24 cellular contexts compared by ENCODE assay signal in the genomic region with DNA sequence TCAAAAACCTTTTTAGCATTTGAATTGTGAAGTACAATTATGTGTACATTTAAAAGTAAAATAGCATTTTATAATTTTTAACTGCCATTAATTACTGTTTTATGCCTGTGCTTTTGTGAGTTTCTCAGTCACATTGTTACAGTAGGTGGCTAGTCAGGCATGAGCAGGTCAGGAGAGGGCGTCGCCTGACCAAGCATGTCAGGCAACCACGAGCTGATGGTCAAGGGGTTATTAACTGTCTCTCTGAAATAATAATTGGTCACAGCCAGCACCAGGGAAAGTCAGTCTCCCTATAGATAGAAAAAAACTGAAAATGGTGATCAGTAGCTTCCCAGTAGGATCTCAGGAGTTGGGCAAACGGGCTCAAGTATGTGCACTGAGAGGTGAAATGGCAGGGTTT. TPM values are rescaled to one million over a fixed set of nuclear protein-coding genes. Genes with fewer than 3 reads are reported as not detected.
DNase-seq lines count a peak whose midpoint lies in the region; ATAC-seq, FAIRE-seq and TF ChIP-seq lines count a peak whose summit lies in the region.
"Had no signal": no experiment of that assay in that cellular context is flagged by ENCODE, and none has a peak within 500 bp of the region (broad histone marks: within the 10 kb centered on the region; RNA-seq: fewer than 3 reads in every experiment).

No MANE protein-coding gene starts in this region.

- H3K4me1 ChIP-seq in HCT116 (ENCODE audit: control insufficient read depth in 1 of 2, insufficient read depth in 2 of 2, low read length in 2 of 2) (no peaks in the 10 kb centered on the region), GM12878 (ENCODE audit: control insufficient read depth, insufficient read depth, low read length) (no peaks in the 10 kb centered on the region)
- H3K4me1 ChIP-seq: BLaER1 treated with 17β-estradiol and CSF1 and Interleukin-3, amounts not matched to agents 10 nM and 100 nM had no signal

- H3K4me2 ChIP-seq in HCT116 (ENCODE audit: low read length), result no peak overlapping the region
- no peak overlapping the region for H3K4me2 ChIP-seq in GM12878 (ENCODE audit: control insufficient read depth, insufficient read depth)
- H3K4me2 ChIP-seq: BLaER1 treated with 17β-estradiol and CSF1 and Interleukin-3, amounts not matched to agents 10 nM and 100 nM had no signal

- H3K9me2 ChIP-seq in HCT116 (ENCODE audit: insufficient read depth), result no peaks in the 10 kb centered on the region

- TF ChIP-seq RAD21 in HCT116 (IDR thresholded peaks at IDR 0.05; ENCODE audit: low read depth), result no peak
- no peak for TF ChIP-seq RAD21 in GM12878 (IDR thresholded peaks at IDR 0.05; ENCODE audit: insufficient read depth, low read depth, low read length)

- no peak for TF ChIP-seq EP300 in GM12878 (IDR thresholded peaks at IDR 0.05; ENCODE audit: borderline replicate concordance in 1 of 2, control insufficient read depth in 1 of 2, low read depth in 2 of 2, low read length in 2 of 2)

- H3K27ac ChIP-seq in HCT116 (ENCODE audit: low read depth, low read length), result no peak overlapping the region
- no peak overlapping the region for H3K27ac ChIP-seq in GM12878 (ENCODE audit: control insufficient read depth, insufficient read depth)
- H3K27ac ChIP-seq: BLaER1 treated with 17β-estradiol and CSF1 and Interleukin-3, amounts not matched to agents 10 nM and 100 nM; RWPE1; SJCRH30 had no signal

- H3K9ac ChIP-seq in HCT116 (ENCODE audit: low read length) (no peak overlapping the region), GM12878 (ENCODE audit: control insufficient read depth, insufficient read depth, low read length) (no peak overlapping the region)
- H3K9ac ChIP-seq: BLaER1 treated with 17β-estradiol and CSF1 and Interleukin-3, amounts not matched to agents 10 nM and 100 nM had no signal

- WGBS in GM12878 (ENCODE audit: insufficient coverage, insufficient replicate concordance, low lambda C conversion rate, missing lambda C conversion rate), result 57% methylated on average over 4 of the region's 4 CpGs

- intact Hi-C loops in HCT116 (cut with micrococcal nuclease), result no loop called here
- intact Hi-C loops in GM12878 (cut with micrococcal nuclease; ENCODE audit: unreplicated experiment), result no loop called here

- SMC1A ChIA-PET in GM12878 (lab: Charles Lee; ENCODE audit: uncharacterized antibody, unreplicated experiment), result interaction anchor here (0.6 to 1.1 kb wide), 3 partner anchors 96 to 250 kb away, joined by 3 read pairs; no protein-coding TSS in a partner anchor

- RAD21 ChIA-PET in HCT116 (lab: Charles Lee; ENCODE audit: low non-redundant PET in 1 of 2, low total read pairs in 2 of 2, uncharacterized antibody in 2 of 2, unreplicated experiment in 2 of 2) (no interaction called here), GM12878 (lab: Charles Lee; ENCODE audit: unreplicated experiment) (no interaction called here)

- H3K79me2 ChIP-seq in HCT116 (ENCODE audit: insufficient read depth, low read length) (no peaks in the 10 kb centered on the region), GM12878 (ENCODE audit: control insufficient read depth, insufficient read depth, low read length) (no peaks in the 10 kb centered on the region)

- POLR2A ChIA-PET in HCT116 (lab: Charles Lee), result no interaction called here
- POLR2A ChIA-PET in GM12878 (lab: Charles Lee), result no interaction called here

- DNase-seq in A172 (ENCODE audit: low spot score) (peak; percentile 10), HCT116 (ENCODE audit: low read depth, low spot score) (no peak), GM12878 (ENCODE audit: low read depth, low spot score) (no peak), myocyte (ENCODE audit: low read depth) (peak; percentile 28), GM19238 (ENCODE audit: insufficient read length, low spot score) (no peak)
- DNase-seq: CD8-positive, alpha-beta T cell; GDM1; H7; KBM-7; NCI-H1417 treated with DMSO at 0.1 percent for 48 hours; NCI-H187 treated with DMSO at 0.1 percent for 48 hours; NCI-H2227 treated with DMSO at 0.1 percent for 48 hours; NCI-H510A treated with DMSO at 0.1 percent for 48 hours; NCI-H82; T-helper 17 cell had no signal

- H4K20me1 ChIP-seq in HCT116 (ENCODE audit: insufficient read depth) (no peaks in the 10 kb centered on the region), GM12878 (ENCODE audit: control insufficient read depth, insufficient read depth) (no peaks in the 10 kb centered on the region)
- H4K20me1 ChIP-seq: BLaER1 treated with 17β-estradiol and CSF1 and Interleukin-3, amounts not matched to agents 10 nM and 100 nM had no signal

- no peaks in the 10 kb centered on the region for H3K27me3 ChIP-seq in HCT116 (ENCODE audit: insufficient read depth, low read length)
- H3K27me3 ChIP-seq in GM12878 (replicated peaks in 1 of 2; ENCODE audit: control insufficient read depth in 2 of 2, insufficient read depth in 2 of 2, low read length in 1 of 2), result no peaks in the 10 kb centered on the region
- H3K27me3 ChIP-seq: BLaER1 treated with 17β-estradiol and CSF1 and Interleukin-3, amounts not matched to agents 10 nM and 100 nM; SJCRH30 had no signal

- H3K9me3 ChIP-seq in HCT116 (ENCODE audit: control insufficient read depth in 1 of 2, insufficient read depth in 1 of 2, low read depth in 1 of 2, low read length in 2 of 2), result no peaks in the 10 kb centered on the region
- no peaks in the 10 kb centered on the region for H3K9me3 ChIP-seq in GM12878 (replicated peaks; ENCODE audit: control insufficient read depth, insufficient read depth, low read length)

- H3K36me3 ChIP-seq in HCT116 (ENCODE audit: control insufficient read depth in 1 of 2, insufficient read depth in 2 of 2, low read length in 2 of 2) (no peaks in the 10 kb centered on the region), GM12878 (ENCODE audit: control insufficient read depth in 2 of 2, insufficient read depth in 2 of 2, low read length in 1 of 2) (no peaks in the 10 kb centered on the region)
- H3K36me3 ChIP-seq: BLaER1 treated with 17β-estradiol and CSF1 and Interleukin-3, amounts not matched to agents 10 nM and 100 nM; SJCRH30 had no signal

- no peak overlapping the region for H2AFZ ChIP-seq in HCT116 (ENCODE audit: low read depth, low read length, poor library complexity, severe bottlenecking)
- no peak overlapping the region for H2AFZ ChIP-seq in GM12878 (ENCODE audit: control insufficient read depth, low read depth, low read length)

- BruUV-seq in HCT116 (replicated peaks; lab: Mats Ljungman, UMichigan) (no TSS peak), GM12878 (replicated peaks; lab: Mats Ljungman, UMichigan) (no TSS peak)

- TF ChIP-seq CTCF in HCT116 (IDR thresholded peaks at IDR 0.05 in 2 of 3, conservative IDR thresholded peaks at IDR 0.05 in 1 of 3; ENCODE audit: borderline replicate concordance in 1 of 3, insufficient read depth in 1 of 3, low read depth in 2 of 3, low read length in 2 of 3) (no peak), GM12878 (IDR thresholded peaks at IDR 0.05 in 2 of 3, conservative IDR thresholded peaks at IDR 0.05 in 1 of 3; ENCODE audit: control insufficient read depth in 2 of 3, extremely low read depth in 1 of 3, insufficient read depth in 1 of 3, low read depth in 3 of 3, low read length in 3 of 3) (no peak; a peak in 1 of 6 replicates)

- H3K4me3 ChIP-seq in HCT116 (replicated peaks in 1 of 2; ENCODE audit: low read depth in 1 of 2, low read length in 2 of 2) (no peak overlapping the region), GM12878 (no peak overlapping the region)
- H3K4me3 ChIP-seq: BLaER1 treated with 17β-estradiol and CSF1 and Interleukin-3, amounts not matched to agents 10 nM and 100 nM; SJCRH30 had no signal

- no peak for FAIRE-seq in GM12878 (lab: Jason Lieb, UNC)
- FAIRE-seq: A204.1, D721Med, GM12891, GM18507 had no signal

- peak; percentile 50 for ATAC-seq in HCT116
- peak; percentile 72 for ATAC-seq in GM12878
- no peak for ATAC-seq in HG03097 (IDR thresholded peaks at IDR 0.05; ENCODE audit: low FRiP score, unreplicated experiment)
- no peak for ATAC-seq in GM21423 (IDR thresholded peaks at IDR 0.05; ENCODE audit: unreplicated experiment)
- ATAC-seq: CD8-positive, alpha-beta T cell; T-helper 17 cell had no signal

- in situ Hi-C loops in GM12878 (cut with MboI), result no loop called here

- TF ChIP-seq POLR2A in HCT116 (IDR thresholded peaks at IDR 0.05; ENCODE audit: borderline replicate concordance, extremely low read depth, insufficient read depth, insufficient read length), result no peak
- no peak for TF ChIP-seq POLR2A in GM12878 (IDR thresholded peaks at IDR 0.05; ENCODE audit: low read depth, low read length)

- CTCF ChIA-PET in HCT116 (lab: Charles Lee) (no interaction called here), GM12878 (lab: Yijun Ruan, JAX) (interaction anchor here (1.3 kb wide), 1 partner anchor 254 kb away, joined by 5 read pairs; no protein-coding TSS in a partner anchor)

RNA-seq across cellular contexts. Expression of a gene that starts 19.4 kb away (rescaled TPM):
- total RNA-seq in A172 (2014; rRNA removed; shearing (Covaris generic)), result 0.41 TPM in 1 of 2 replicates, not detected in the other
- total RNA-seq in HCT116 (2021; ENCODE audit: unreplicated experiment) (0.69 TPM), GM12878 (2014; rRNA removed) (0.16 and 0.17 TPM in 2 replicates), GM12878 (2014; rRNA removed; fragmentation: Illumina TruSeq; extraction: Trizol) (0.27 and 0.32 TPM in 2 replicates), GM12878 (2021) (0.13 and 0.19 TPM in 2 replicates), myocyte (0.08 TPM in 1 of 2 replicates, not detected in the other)
- polyA plus RNA-seq in HCT116 (2012), result 0.22 and 0.26 TPM in 2 replicates
- 3.8 and 4.1 TPM in 2 replicates for total RNA-seq in GM12878 (2013; cell fraction: nucleolus; rRNA removed)
- polyA plus RNA-seq in GM12878 (2011; ENCODE audit: low read depth), result not detected
- polyA plus RNA-seq in GM12878 (2011; rRNA removed) (0.49 and 0.53 TPM in 2 replicates), GM12878 (2014; fragmentation: Illumina TruSeq; extraction: Trizol) (0.47 TPM in 1 of 2 replicates, not detected in the other), GM12878 (2014; fragmentation: Nextera tagmentation; extraction: Ambion mirVana) (under 1 TPM; 0.13 to 0.31 TPM), GM12878 (2014; rRNA removed) (0.06 and 0.18 TPM in 2 replicates), GM12878 (2016; fragmentation: Nextera tagmentation; extraction: Ambion mirVana) (under 1 TPM; 0.15 to 0.33 TPM)
- 0.12 TPM in 2 replicates for polyA plus RNA-seq in GM12878 (2011; cell fraction: cytosol; rRNA removed)
- polyA plus RNA-seq in GM12878 (2011; cell fraction: nucleus; rRNA removed), result 1.0 and 1.1 TPM in 2 replicates
- 0.16 and 0.17 TPM in 2 replicates for polyA plus RNA-seq in GM12878 (2012)
- polyA minus RNA-seq in GM12878 (2011; rRNA and poly(A)+ RNA removed), result 0.44 and 0.57 TPM in 2 replicates
- not detected in 2 replicates for polyA minus RNA-seq in GM12878 (2011; cell fraction: cytosol; rRNA and poly(A)+ RNA removed)
- polyA minus RNA-seq in GM12878 (2011; cell fraction: nucleus; rRNA and poly(A)+ RNA removed), result 0.97 and 1.3 TPM in 2 replicates
- polyA plus RNA-seq in myocyte (2012), result 0.44 TPM

RNA-seq across cellular contexts. Expression of a gene that starts 53.2 kb away (rescaled TPM):
- 90.4 and 106 TPM in 2 replicates for total RNA-seq in A172 (2014; rRNA removed; shearing (Covaris generic))
- total RNA-seq in HCT116 (2021; ENCODE audit: unreplicated experiment), result 38.2 TPM
- polyA plus RNA-seq in HCT116 (2012), result 33.9 and 51.2 TPM in 2 replicates
- 41.9 and 43.2 TPM in 2 replicates for total RNA-seq in GM12878 (2013; cell fraction: nucleolus; rRNA removed)
- total RNA-seq in GM12878 (2014; rRNA removed), result 57.9 and 70.5 TPM in 2 replicates
- total RNA-seq in GM12878 (2014; rRNA removed; fragmentation: Illumina TruSeq; extraction: Trizol), result 53.3 and 54.0 TPM in 2 replicates
- total RNA-seq in GM12878 (2021), result 42.3 and 43.1 TPM in 2 replicates
- 40.1 TPM for polyA plus RNA-seq in GM12878 (2011; ENCODE audit: low read depth)
- 113 and 124 TPM in 2 replicates for polyA plus RNA-seq in GM12878 (2011; rRNA removed)
- polyA plus RNA-seq in GM12878 (2011; cell fraction: cytosol; rRNA removed), result 53.5 and 55.5 TPM in 2 replicates
- 42.7 and 70.1 TPM in 2 replicates for polyA plus RNA-seq in GM12878 (2011; cell fraction: nucleus; rRNA removed)
- 40.0 and 49.7 TPM in 2 replicates for polyA plus RNA-seq in GM12878 (2012)
- polyA plus RNA-seq in GM12878 (2014; fragmentation: Illumina TruSeq; extraction: Trizol), result 50.0 and 67.1 TPM in 2 replicates
- polyA plus RNA-seq in GM12878 (2014; fragmentation: Nextera tagmentation; extraction: Ambion mirVana), result 100 to 1,000 TPM; 156 to 228 TPM
- polyA plus RNA-seq in GM12878 (2014; rRNA removed), result 42.3 and 56.9 TPM in 2 replicates
- 100 to 1,000 TPM; 116 to 119 TPM for polyA plus RNA-seq in GM12878 (2016; fragmentation: Nextera tagmentation; extraction: Ambion mirVana)
- 48.2 and 53.0 TPM in 2 replicates for polyA minus RNA-seq in GM12878 (2011; rRNA and poly(A)+ RNA removed)
- 11.2 and 15.4 TPM in 2 replicates for polyA minus RNA-seq in GM12878 (2011; cell fraction: cytosol; rRNA and poly(A)+ RNA removed)
- 10.8 and 15.4 TPM in 2 replicates for polyA minus RNA-seq in GM12878 (2011; cell fraction: nucleus; rRNA and poly(A)+ RNA removed)
- total RNA-seq in myocyte, result 59.1 and 64.2 TPM in 2 replicates
- polyA plus RNA-seq in myocyte (2012), result 58.0 TPM

Comparison
In these comparisons a context has a peak if more than half of its experiments do, and no peak if none do; other contexts are left out.
1. DNase-seq: peak in A172 (single experiment) and myocyte (single experiment); none in HCT116 (single experiment), GM12878 (single experiment) and GM19238 (single experiment).
2. ATAC-seq: peak in HCT116 (single experiment) and GM12878 (single experiment); none in HG03097 (single experiment) and GM21423 (single experiment).